11 cellular contexts compared by ENCODE assay signal in the genomic region with DNA sequence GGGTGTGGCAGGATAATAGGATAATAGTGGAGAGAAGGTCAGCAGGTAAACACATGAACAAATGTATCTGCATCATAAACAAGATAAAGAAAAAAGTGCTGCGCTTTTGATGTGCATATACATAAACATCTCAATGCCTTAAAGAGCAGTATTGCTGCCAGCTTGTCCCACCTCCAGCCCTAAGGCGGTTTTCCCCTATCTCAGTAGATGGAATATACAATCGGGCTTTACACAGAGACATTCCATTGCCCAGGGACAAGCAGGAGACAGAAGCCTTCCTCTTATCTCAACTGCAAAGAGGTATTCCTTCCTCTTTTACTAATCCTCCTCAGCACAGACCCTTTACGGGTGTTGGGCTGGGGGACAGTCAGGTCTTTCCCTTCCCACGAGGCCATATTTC. TPM values are rescaled to one million over a fixed set of nuclear protein-coding genes. Genes with fewer than 3 reads are reported as not detected.
"Had no signal": no experiment of that assay in that cellular context is flagged by ENCODE, and none has a peak within 500 bp of the region (broad histone marks: within the 10 kb centered on the region; RNA-seq: fewer than 3 reads in every experiment).

No MANE protein-coding gene starts in this region.

RNA-seq across cellular contexts. Expression of a gene that starts 43.1 kb away (rescaled TPM):
- total RNA-seq: dermis blood vessel endothelial cell; esophagus squamous epithelium; gastrocnemius medialis; glomerular endothelial cell; kidney epithelial cell; left ventricle myocardium superior; lung microvascular endothelial cell; mononuclear cell; naive thymus-derived CD4-positive, alpha-beta T cell; natural killer cell had no signal
- polyA plus RNA-seq: keratinocyte; naive thymus-derived CD4-positive, alpha-beta T cell had no signal
